Comparison of ENCODE assay signal across 8 cellular contexts in genomic region chr15:89333959-89334509, GRCh38. TPM values are rescaled to one million over a fixed set of nuclear protein-coding genes. Genes with fewer than 3 reads are reported as not detected.
DNase-seq lines count a peak whose midpoint lies in the region; ATAC-seq and TF ChIP-seq lines count a peak whose summit lies in the region.

No MANE protein-coding gene starts in this region.

- H3K4me3 Mint-ChIP-seq in activated CD4-positive, alpha-beta T cell treated with anti-CD3 and anti-CD28 coated beads for 36 hours = peak overlapping the region; percentile 80

- H3K27me3 ChIP-seq in mammary epithelial cell (ENCODE audit: insufficient read depth, low read length) = no peaks in the 10 kb centered on the region

- 5% methylated on average over 28 of the region's 43 CpGs for WGBS in mammary epithelial cell (ENCODE audit: low coverage, missing lambda C conversion rate)

- CTCF ChIA-PET in activated CD4-positive, alpha-beta T cell treated with anti-CD3 and anti-CD28 coated beads for 36 hours (lab: Charles Lee) = interaction anchor here (0.7 to 5.6 kb wide), 6 partner anchors 10 to 166 kb away, joined by 3 to 58 read pairs (median 4); no protein-coding TSS in a partner anchor
- CTCF ChIA-PET in mammary epithelial cell (lab: Charles Lee; ENCODE audit: low non-redundant PET) = no interaction called here

- dilution Hi-C loops in mammary epithelial cell (cut with HindIII; ENCODE audit: low sequenced_read_pairs) = no loop called here

- H3K4me1 ChIP-seq in mammary epithelial cell (ENCODE audit: insufficient read depth, low read length) = peaks cover 38% of the 10 kb centered on the region

- H3K9ac ChIP-seq in mammary epithelial cell (ENCODE audit: insufficient read depth, low read length) = peak overlapping the region; percentile 63

- POLR2A ChIA-PET in activated CD4-positive, alpha-beta T cell treated with anti-CD3 and anti-CD28 coated beads for 36 hours (lab: Charles Lee) = interaction anchor here (1.5 kb wide), 1 partner anchor 128 kb away, joined by 6 read pairs; no protein-coding TSS in a partner anchor

- intact Hi-C loops in activated CD4-positive, alpha-beta T cell treated with anti-CD3 and anti-CD28 coated beads for 36 hours (cut with DNase I, micrococcal nuclease) = loop anchor here (1.0 to 10.0 kb wide), 11 partner anchors 24 to 1261 kb away; partner anchors contain the start of genes ABHD2 (in 1 of the 2), AEN (in 1 of the 2), HAPLN3 (in 1 of the 2) and TICRR (in 1 of the 2)
- intact Hi-C loops in mammary epithelial cell (cut with micrococcal nuclease) = loop anchor here (1.0 to 10.0 kb wide), 2 partner anchors 90 to 129 kb away; no protein-coding TSS in a partner anchor

- H3K36me3 Mint-ChIP-seq in activated CD4-positive, alpha-beta T cell treated with anti-CD3 and anti-CD28 coated beads for 36 hours (ENCODE audit: low read depth) = peaks cover 47% of the 10 kb centered on the region

- ATAC-seq in activated CD4-positive, alpha-beta T cell treated with anti-CD3 and anti-CD28 coated beads for 36 hours = peak; percentile 2
- no peak for ATAC-seq in GM18511 (IDR thresholded peaks at IDR 0.05; ENCODE audit: unreplicated experiment)

- H3K27ac Mint-ChIP-seq in activated CD4-positive, alpha-beta T cell treated with anti-CD3 and anti-CD28 coated beads for 36 hours = peak overlapping the region; percentile 73

- BruUV-seq in mammary epithelial cell (replicated peaks; lab: Mats Ljungman, UMichigan) = no TSS peak

- peak overlapping the region; percentile 86 for H3K4me2 ChIP-seq in mammary epithelial cell (ENCODE audit: insufficient read depth, low read depth, low read length)

- peaks cover 56% of the 10 kb centered on the region for H3K79me2 ChIP-seq in mammary epithelial cell (ENCODE audit: insufficient read depth, low read length)

- H4K20me1 ChIP-seq in mammary epithelial cell (ENCODE audit: insufficient read depth, low read length) = peaks cover 5% of the 10 kb centered on the region

- no peaks in the 10 kb centered on the region for H3K9me3 Mint-ChIP-seq in activated CD4-positive, alpha-beta T cell treated with anti-CD3 and anti-CD28 coated beads for 36 hours (ENCODE audit: low read depth)

- in situ Hi-C loops in mammary epithelial cell (cut with MboI; ENCODE audit: low sequenced_read_pairs in 2 of 2) = no loop called here

- peak overlapping the region; percentile 89 for H2AFZ ChIP-seq in mammary epithelial cell (ENCODE audit: low read depth, low read length)

- peak overlapping the region; percentile 74 for H3K27ac ChIP-seq in mammary epithelial cell (ENCODE audit: insufficient read depth, low read depth, low read length)

- H3K27me3 Mint-ChIP-seq in activated CD4-positive, alpha-beta T cell treated with anti-CD3 and anti-CD28 coated beads for 36 hours = peaks cover 2% of the 10 kb centered on the region

- DNase-seq in activated CD4-positive, alpha-beta T cell treated with anti-CD3 and anti-CD28 coated beads for 36 hours = no peak
- DNase-seq in activated CD4-positive, alpha-beta T cell treated with anti-CD3 and anti-CD28 coated beads for 1 hour = no peak
- DNase-seq in HuH-7.5 (ENCODE audit: low spot score) (peak; percentile 90), mammary epithelial cell (peak; percentile 8), midbrain (lab: John Stamatoyannopoulos, UW) (peak; percentile 45), AG20443 (ENCODE audit: low spot score) (no peak), NCI-H1048 (lab: John Stamatoyannopoulos, UW) (no peak)

- peak overlapping the region; percentile 57 to 86 (median 70) for H3K4me3 ChIP-seq in mammary epithelial cell (replicated peaks in 1 of 3; ENCODE audit: insufficient read depth in 1 of 3, low read depth in 2 of 3, low read length in 3 of 3)

- H3K36me3 ChIP-seq in mammary epithelial cell (ENCODE audit: insufficient read depth, low read length) = peaks cover 23% of the 10 kb centered on the region

- TF ChIP-seq CTCF in mammary epithelial cell (conservative IDR thresholded peaks at IDR 0.05 in 1 of 2, IDR thresholded peaks at IDR 0.05 in 1 of 2; ENCODE audit: extremely low read depth in 1 of 2, insufficient read depth in 1 of 2, low read depth in 1 of 2, low read length in 2 of 2) = no peak

- H3K4me1 Mint-ChIP-seq in activated CD4-positive, alpha-beta T cell treated with anti-CD3 and anti-CD28 coated beads for 36 hours = peaks cover 63% of the 10 kb centered on the region

- no peaks in the 10 kb centered on the region for H3K9me3 ChIP-seq in mammary epithelial cell (replicated peaks; ENCODE audit: insufficient read depth, low read length)

RNA-seq across cellular contexts. Expression of gene POLG, which starts 0.6 kb away (rescaled TPM):
- total RNA-seq in activated CD4-positive, alpha-beta T cell treated with anti-CD3 and anti-CD28 coated beads for 36 hours = 10 to 100 TPM; 63.2 to 80.4 TPM
- 10 to 100 TPM; 58.3 to 66.7 TPM for total RNA-seq in mammary epithelial cell
- 40.1 TPM for polyA plus RNA-seq in mammary epithelial cell
- 112 TPM for polyA minus RNA-seq in mammary epithelial cell

Comparison
In these comparisons a context has a peak if more than half of its experiments do, and no peak if none do; other contexts are left out.
1. DNase-seq: peak in HuH-7.5 (single experiment), mammary epithelial cell (single experiment) and midbrain (single experiment); none in activated CD4-positive, alpha-beta T cell treated with anti-CD3 and anti-CD28 coated beads for 36 hours (single experiment), activated CD4-positive, alpha-beta T cell treated with anti-CD3 and anti-CD28 coated beads for 1 hour (single experiment), AG20443 (single experiment) and NCI-H1048 (single experiment).